In the genomic region with DNA sequence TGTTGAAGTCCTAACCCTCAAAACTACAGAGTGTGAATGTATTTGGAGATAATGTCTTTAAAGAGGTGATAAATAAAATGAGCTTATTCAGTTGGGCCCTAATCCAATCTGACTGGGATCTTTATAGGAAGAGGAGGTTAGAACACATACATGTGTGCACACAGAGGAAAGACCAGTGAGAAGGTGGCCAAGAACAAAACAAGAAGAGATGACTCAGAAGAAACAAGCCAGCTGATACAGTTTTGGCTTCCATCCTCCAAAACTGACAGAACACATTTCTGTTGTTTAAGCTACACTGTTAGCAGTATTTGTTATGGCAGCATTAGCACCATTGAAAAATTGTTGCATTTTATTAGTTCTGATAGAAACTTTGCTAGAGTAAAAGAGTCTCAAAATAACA, we compare ENCODE assay signal across 12 cellular contexts.
"Had no signal": no experiment of that assay in that cellular context is flagged by ENCODE, and none has a peak within 500 bp of the region (broad histone marks: within the 10 kb centered on the region; RNA-seq: fewer than 3 reads in every experiment).

No MANE protein-coding gene starts in this region.

- H3K27me3 ChIP-seq: adrenal gland, upper lobe of left lung had no signal

- H3K4me3 ChIP-seq: adrenal gland, psoas muscle, upper lobe of left lung had no signal

- H3K4me1 ChIP-seq: adrenal gland, psoas muscle, upper lobe of left lung had no signal

- DNase-seq: activated CD4-positive, alpha-beta T cell treated with anti-CD3 and anti-CD28 coated beads for 48 hours; activated naive CD4-positive, alpha-beta T cell treated with anti-CD3 and anti-CD28 coated beads for 36 hours; glutamatergic neuron; immature natural killer cell; left colon; occipital lobe; psoas muscle; stimulated activated CD4-positive, alpha-beta T cell treated with anti-CD3 and anti-CD28 coated beads, Interleukin-12 subunit alpha, Interleukin-12 subunit beta, amount 100 ng/mL, for 4 hours; stimulated activated naive CD4-positive, alpha-beta T cell; T-helper 17 cell; upper lobe of left lung had no signal

- H3K27ac ChIP-seq: adrenal gland, psoas muscle, upper lobe of left lung had no signal

- H3K9me3 ChIP-seq: adrenal gland, psoas muscle, upper lobe of left lung had no signal

- H3K36me3 ChIP-seq: adrenal gland, upper lobe of left lung had no signal
